Comparison of ENCODE assay signal across 1 cellular context in genomic region chr15:69265347-69265955, GRCh38.
TF ChIP-seq lines count a peak whose summit lies in the region.

No MANE protein-coding gene starts in this region.

TF ChIP-seq in HepG2, 621 proteins besides CTCF, POLR2A, EP300 and RAD21:
- TF ChIP-seq, protein P1, sequence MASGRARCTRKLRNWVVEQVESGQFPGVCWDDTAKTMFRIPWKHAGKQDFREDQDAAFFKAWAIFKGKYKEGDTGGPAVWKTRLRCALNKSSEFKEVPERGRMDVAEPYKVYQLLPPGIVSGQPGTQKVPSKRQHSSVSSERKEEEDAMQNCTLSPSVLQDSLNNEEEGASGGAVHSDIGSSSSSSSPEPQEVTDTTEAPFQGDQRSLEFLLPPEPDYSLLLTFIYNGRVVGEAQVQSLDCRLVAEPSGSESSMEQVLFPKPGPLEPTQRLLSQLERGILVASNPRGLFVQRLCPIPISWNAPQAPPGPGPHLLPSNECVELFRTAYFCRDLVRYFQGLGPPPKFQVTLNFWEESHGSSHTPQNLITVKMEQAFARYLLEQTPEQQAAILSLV (CRISPR knock-in tag; IDR thresholded peaks at IDR 0.05; ENCODE audit: borderline replicate concordance): no peak
- TF ChIP-seq SMC3 (IDR thresholded peaks at IDR 0.05; ENCODE audit: low read length) (peak; percentile 69), SKI (IDR thresholded peaks at IDR 0.05; ENCODE audit: partially characterized antibody) (no peak), ZNF446 (CRISPR knock-in tag; IDR thresholded peaks at IDR 0.05) (no peak), FOXK2 (IDR thresholded peaks at IDR 0.05) (no peak), ZNF30 (CRISPR knock-in tag; IDR thresholded peaks at IDR 0.05) (no peak), STAG1 (CRISPR knock-in tag; IDR thresholded peaks at IDR 0.05) (peak; percentile 64), ZBED4 (CRISPR knock-in tag; IDR thresholded peaks at IDR 0.05; ENCODE audit: borderline replicate concordance) (no peak), SIX4 (CRISPR knock-in tag; IDR thresholded peaks at IDR 0.05) (no peak), TBP (CRISPR knock-in tag; IDR thresholded peaks at IDR 0.05) (no peak), REST (IDR thresholded peaks at IDR 0.05; ENCODE audit: borderline replicate concordance in 1 of 2, low read depth in 1 of 2, low read length in 2 of 2) (no peak)
